In genomic region chr16:3780570-3780969, GRCh38 we compare ENCODE assay signal across 10 cellular contexts.
A peak's percentile ranks its signal among the peaks of the same experiment; 100 is the strongest.
DNase-seq lines count a peak whose midpoint lies in the region; ATAC-seq, FAIRE-seq and TF ChIP-seq lines count a peak whose summit lies in the region.
"Had no signal": no experiment of that assay in that cellular context is flagged by ENCODE, and none has a peak within 500 bp of the region (broad histone marks: within the 10 kb centered on the region; RNA-seq: fewer than 3 reads in every experiment).

No MANE protein-coding gene starts in this region.

- FAIRE-seq in HTR-8/SVneo (lab: Jason Lieb, UNC) (no peak), HepG2 (lab: Jason Lieb, UNC) (no peak)

- intact Hi-C loops in HepG2 (cut with micrococcal nuclease; ENCODE audit: unreplicated experiment), result no loop called here

- no peak for TF ChIP-seq POLR2A in HepG2 (IDR thresholded peaks at IDR 0.05; ENCODE audit: insufficient read depth in 1 of 2, low read depth in 2 of 2, low read length in 2 of 2)

- WGBS in HepG2 (ENCODE audit: low lambda C conversion rate), result 90% methylated on average over 6 of the region's 6 CpGs

- H3K27me3 ChIP-seq in HepG2 (ENCODE audit: control insufficient read depth in 1 of 2, insufficient read depth in 2 of 2, low read length in 2 of 2), result no peaks in the 10 kb centered on the region

- in situ Hi-C loops in HepG2 (cut with HindIII; ENCODE audit: extremely low pct_ligation_motif_present, low pct_unique_long_range_greater_than_20kb), result no loop called here

- no peak overlapping the region for H3K9ac ChIP-seq in HepG2 (ENCODE audit: insufficient read depth, low read depth, low read length)

- peak; percentile 36 for DNase-seq in DMS114 treated with DMSO at 0.1 percent for 48 hours (lab: John Stamatoyannopoulos, UW; ENCODE audit: unreplicated experiment)
- DNase-seq in HTR-8/SVneo (ENCODE audit: insufficient read length, low spot score), result peak; percentile 25
- DNase-seq in UCSD-AML1 (lab: John Stamatoyannopoulos, UW; ENCODE audit: unreplicated experiment), result peak; percentile 17
- DNase-seq in HepG2 (ENCODE audit: low spot score), result no peak
- no peak for DNase-seq in GM19238 (ENCODE audit: insufficient read length, low spot score)
- no peak for DNase-seq in stimulated activated CD4-positive, alpha-beta T cell treated with anti-CD3 and anti-CD28 coated beads, Interleukin-2, amount 100 ng/mL, for 48 hours
- DNase-seq: glutamatergic neuron, occipital lobe had no signal

- H3K36me3 ChIP-seq in HepG2 (replicated peaks in 1 of 2; ENCODE audit: control insufficient read depth in 1 of 2, insufficient read depth in 2 of 2, low read length in 2 of 2), result peaks cover 32 to 87% of the 10 kb centered on the region in 2 experiments

- no TSS peak for BruUV-seq in HepG2 (replicated peaks; lab: Mats Ljungman, UMichigan)

- H4K20me1 ChIP-seq in HepG2 (ENCODE audit: insufficient read depth, low read length), result no peaks in the 10 kb centered on the region; the same call in 1 of the 2 replicates

- TF ChIP-seq EP300 in HepG2 (IDR thresholded peaks at IDR 0.05; ENCODE audit: low read depth in 2 of 2, low read length in 2 of 2) (no peak), HepG2 (CRISPR knock-in tag; IDR thresholded peaks at IDR 0.05; ENCODE audit: borderline replicate concordance) (no peak)

- H3K4me2 ChIP-seq in HepG2 (ENCODE audit: low read depth, low read length), result no peak overlapping the region

- 0 out of 2 replicates have a peak, but pooled peaks have one; percentile 7 for TF ChIP-seq CTCF in HepG2 (CRISPR knock-in tag; IDR thresholded peaks at IDR 0.05)

- no peak for TF ChIP-seq RAD21 in HepG2 (CRISPR knock-in tag; IDR thresholded peaks at IDR 0.05)

- POLR2A ChIA-PET in HepG2 (lab: Yijun Ruan, JAX), result no interaction called here

- no peaks in the 10 kb centered on the region for H3K9me3 ChIP-seq in HepG2 (ENCODE audit: low read length)

- no peak overlapping the region for H2AFZ ChIP-seq in HepG2 (ENCODE audit: low read length)

- H3K79me2 ChIP-seq in HepG2 (ENCODE audit: insufficient read depth, low read length), result no peaks in the 10 kb centered on the region

- CTCF ChIA-PET in HepG2 (lab: Yijun Ruan, JAX; ENCODE audit: low intra/inter-chr PET ratio, low total read pairs), result no interaction called here

- H3K4me3 ChIP-seq in HepG2 (replicated peaks in 1 of 3; ENCODE audit: insufficient read depth in 1 of 3, low read depth in 2 of 3, low read length in 3 of 3), result no peak overlapping the region

- H3K27ac ChIP-seq in HepG2 (ENCODE audit: extremely low read length, insufficient read depth, low read length), result no peak overlapping the region

- peak; percentile 36; the same call in 2 of the 3 replicates for ATAC-seq in HepG2
- ATAC-seq in GM21390 (IDR thresholded peaks at IDR 0.05; ENCODE audit: unreplicated experiment), result no peak
- no peak for ATAC-seq in GM19351 (IDR thresholded peaks at IDR 0.05; ENCODE audit: unreplicated experiment)

- no peaks in the 10 kb centered on the region for H3K4me1 ChIP-seq in HepG2 (ENCODE audit: insufficient read depth, low read length)

TF ChIP-seq in HepG2, 621 proteins besides CTCF, POLR2A, EP300 and RAD21:
- TF ChIP-seq IRF9 (CRISPR knock-in tag; IDR thresholded peaks at IDR 0.05; ENCODE audit: borderline replicate concordance), result no peak
- no peak for TF ChIP-seq NFE2L1 (CRISPR knock-in tag; IDR thresholded peaks at IDR 0.05; ENCODE audit: borderline replicate concordance)
- no peak for TF ChIP-seq SIX4 (CRISPR knock-in tag; IDR thresholded peaks at IDR 0.05)
- no peak for TF ChIP-seq NR2F6 (IDR thresholded peaks at IDR 0.05)
- no peak for TF ChIP-seq NR2F6 (CRISPR knock-in tag; IDR thresholded peaks at IDR 0.05)
- no peak for TF ChIP-seq ZNF644 (CRISPR knock-in tag; IDR thresholded peaks at IDR 0.05; ENCODE audit: low read depth)
- no peak for TF ChIP-seq SCMH1 (CRISPR knock-in tag; IDR thresholded peaks at IDR 0.05; ENCODE audit: borderline replicate concordance)
- no peak for TF ChIP-seq SIN3A (IDR thresholded peaks at IDR 0.05; ENCODE audit: borderline replicate concordance, low read depth, low read length)
- TF ChIP-seq ZNF747 (CRISPR knock-in tag; IDR thresholded peaks at IDR 0.05; ENCODE audit: borderline replicate concordance), result no peak
- TF ChIP-seq ZNF160 (CRISPR knock-in tag; IDR thresholded peaks at IDR 0.05), result no peak
- no peak for TF ChIP-seq THYN1 (CRISPR knock-in tag; IDR thresholded peaks at IDR 0.05; ENCODE audit: borderline replicate concordance, low read depth)
- no peak for TF ChIP-seq ZNF839 (CRISPR knock-in tag; IDR thresholded peaks at IDR 0.05; ENCODE audit: borderline replicate concordance)
- no peak for TF ChIP-seq CCDC6 (CRISPR knock-in tag; IDR thresholded peaks at IDR 0.05)
- no peak for TF ChIP-seq NCOR1 (IDR thresholded peaks at IDR 0.05; ENCODE audit: borderline replicate concordance, low read length)
- no peak for TF ChIP-seq IKZF5 (CRISPR knock-in tag; IDR thresholded peaks at IDR 0.05)
- no peak for TF ChIP-seq GPBP1L1 (CRISPR knock-in tag; IDR thresholded peaks at IDR 0.05)
- no peak for TF ChIP-seq THAP7 (CRISPR knock-in tag; IDR thresholded peaks at IDR 0.05)
- TF ChIP-seq ZNF263 (CRISPR knock-in tag; IDR thresholded peaks at IDR 0.05), result no peak
- no peak for TF ChIP-seq ZNF44 (CRISPR knock-in tag; IDR thresholded peaks at IDR 0.05)

Comparison
In these comparisons a context has a peak if more than half of its experiments do, and no peak if none do; other contexts are left out.
1. DNase-seq: peak in DMS114 treated with DMSO at 0.1 percent for 48 hours (single experiment), HTR-8/SVneo (single experiment) and UCSD-AML1 (single experiment); none in HepG2 (single experiment), GM19238 (single experiment) and stimulated activated CD4-positive, alpha-beta T cell treated with anti-CD3 and anti-CD28 coated beads, Interleukin-2, amount 100 ng/mL, for 48 hours (0 of 2).